In the genomic region with DNA sequence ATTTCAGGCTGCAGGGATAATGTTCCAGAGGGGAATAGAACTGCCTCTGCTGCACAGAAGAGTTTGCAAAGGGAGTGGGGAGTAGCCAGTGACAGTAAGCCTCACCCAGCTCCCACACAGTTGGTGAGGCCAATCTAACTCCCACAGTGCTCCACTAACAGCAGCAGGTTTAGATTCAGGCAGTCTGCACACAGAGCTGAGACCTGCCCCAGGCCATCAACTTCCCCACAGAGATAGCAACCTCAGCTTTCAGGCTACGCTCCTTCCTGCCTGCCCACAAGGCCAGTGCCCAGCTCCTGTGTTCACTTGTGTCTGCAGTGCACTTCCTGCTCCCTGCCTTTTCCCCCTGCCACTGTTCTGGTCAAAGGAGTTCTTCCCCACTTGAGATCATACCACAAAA, we compare ENCODE assay signal across 1 cellular context.
TF ChIP-seq lines count a peak whose summit lies in the region.

No MANE protein-coding gene starts in this region.

TF ChIP-seq in HepG2, 621 proteins besides CTCF, POLR2A, EP300 and RAD21 (continued from another document):
- TF ChIP-seq, protein P1, sequence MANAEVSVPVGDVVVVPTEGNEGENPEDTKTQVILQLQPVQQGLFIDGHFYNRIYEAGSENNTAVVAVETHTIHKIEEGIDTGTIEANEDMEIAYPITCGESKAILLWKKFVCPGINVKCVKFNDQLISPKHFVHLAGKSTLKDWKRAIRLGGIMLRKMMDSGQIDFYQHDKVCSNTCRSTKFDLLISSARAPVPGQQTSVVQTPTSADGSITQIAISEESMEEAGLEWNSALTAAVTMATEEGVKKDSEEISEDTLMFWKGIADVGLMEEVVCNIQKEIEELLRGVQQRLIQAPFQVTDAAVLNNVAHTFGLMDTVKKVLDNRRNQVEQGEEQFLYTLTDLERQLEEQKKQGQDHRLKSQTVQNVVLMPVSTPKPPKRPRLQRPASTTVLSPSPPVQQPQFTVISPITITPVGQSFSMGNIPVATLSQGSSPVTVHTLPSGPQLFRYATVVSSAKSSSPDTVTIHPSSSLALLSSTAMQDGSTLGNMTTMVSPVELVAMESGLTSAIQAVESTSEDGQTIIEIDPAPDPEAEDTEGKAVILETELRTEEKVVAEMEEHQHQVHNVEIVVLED (CRISPR knock-in tag; IDR thresholded peaks at IDR 0.05; ENCODE audit: borderline replicate concordance), result no peak
- TF ChIP-seq MBD4 (IDR thresholded peaks at IDR 0.05; ENCODE audit: borderline replicate concordance, low read length) (no peak), ZBTB7A (CRISPR knock-in tag; IDR thresholded peaks at IDR 0.05) (no peak), ZNF670 (CRISPR knock-in tag; IDR thresholded peaks at IDR 0.05; ENCODE audit: borderline replicate concordance) (no peak), KLF16 (CRISPR knock-in tag; IDR thresholded peaks at IDR 0.05) (no peak), ZNF780A (CRISPR knock-in tag; IDR thresholded peaks at IDR 0.05) (no peak), HDAC1 (CRISPR knock-in tag; IDR thresholded peaks at IDR 0.05) (no peak)
